In the genomic region with DNA sequence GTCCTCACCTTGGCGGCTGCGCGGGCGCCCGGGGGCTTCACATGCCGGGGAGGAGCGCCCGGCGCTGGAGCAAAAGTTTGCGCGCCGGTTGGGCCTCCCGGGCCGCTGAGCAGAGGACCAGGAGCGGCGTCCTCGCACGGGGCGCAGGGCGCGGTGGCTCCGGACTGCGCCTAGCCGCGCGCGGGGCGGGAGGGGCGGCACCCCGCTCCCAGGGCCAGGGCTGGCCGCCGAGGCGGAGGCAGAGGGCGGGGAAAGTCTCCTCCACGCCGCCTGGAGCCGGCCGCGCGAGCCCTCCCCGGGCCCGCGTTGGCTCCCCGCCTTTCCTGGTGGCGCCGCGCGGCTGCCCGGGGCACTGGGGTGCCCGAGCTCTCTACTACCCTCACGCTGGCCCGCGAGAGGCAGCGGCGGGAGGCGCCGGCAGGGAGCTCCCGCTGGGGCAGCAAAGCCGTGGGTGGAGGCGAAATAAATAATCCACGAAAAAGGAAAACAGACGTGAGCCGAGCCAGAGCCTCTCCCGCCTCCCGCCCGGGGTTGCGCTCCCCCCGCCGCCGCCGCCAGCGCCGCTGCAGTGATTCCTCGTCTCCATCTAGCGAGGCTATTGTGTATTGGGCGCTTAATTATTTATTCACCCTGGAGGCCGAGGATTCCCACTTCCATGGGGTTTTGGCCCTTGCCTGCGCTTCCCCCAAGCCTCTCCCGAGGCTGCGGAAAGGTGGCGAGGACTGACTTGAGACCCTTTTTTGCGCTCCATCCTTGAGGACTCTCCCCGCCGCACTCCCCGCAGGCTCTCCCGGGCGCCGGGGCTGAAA, we compare ENCODE assay signal across 8 cellular contexts. TPM values are rescaled to one million over a fixed set of nuclear protein-coding genes. Genes with fewer than 3 reads are reported as not detected.
A peak's percentile ranks its signal among the peaks of the same experiment; 100 is the strongest.
DNase-seq lines count a peak whose midpoint lies in the region; ATAC-seq, FAIRE-seq and TF ChIP-seq lines count a peak whose summit lies in the region.

No MANE protein-coding gene starts in this region.

- ATAC-seq in gastroesophageal sphincter (peak; percentile 90), GM19023 (IDR thresholded peaks at IDR 0.05; ENCODE audit: unreplicated experiment) (no peak), HG03025 (IDR thresholded peaks at IDR 0.05; ENCODE audit: low FRiP score, unreplicated experiment) (no peak)

- TF ChIP-seq POLR2A in GM12891 (IDR thresholded peaks at IDR 0.05; ENCODE audit: low read depth, low read length) (no peak), gastroesophageal sphincter (IDR thresholded peaks at IDR 0.05) (peak; percentile 68 to 75)

- peak in 3 of 4 experiments; percentile 39 to 74 (median 48) for TF ChIP-seq CTCF in gastroesophageal sphincter (IDR thresholded peaks at IDR 0.05)

- H3K36me3 ChIP-seq in gastroesophageal sphincter (no peaks in the 10 kb centered on the region), neuron (ENCODE audit: insufficient read depth, low read length) (no peaks in the 10 kb centered on the region)

- TF ChIP-seq EP300 in gastroesophageal sphincter (IDR thresholded peaks at IDR 0.05), result no peak

- H3K27ac ChIP-seq in gastroesophageal sphincter, result peak overlapping the region; percentile 64 to 94 (median 92)

- H3K9me3 ChIP-seq in gastroesophageal sphincter, result no peaks in the 10 kb centered on the region
- peaks cover 5% of the 10 kb centered on the region for H3K9me3 ChIP-seq in neuron (ENCODE audit: low read length)

- H3K4me3 ChIP-seq in gastroesophageal sphincter (peak overlapping the region; percentile 50 to 79), neuron (ENCODE audit: low read length) (peak overlapping the region; percentile 24)

- FAIRE-seq in GM12891 (lab: Jason Lieb, UNC), result no peak

- 0% methylated on average over 1 to 6 of the region's 88 CpGs for WGBS in gastroesophageal sphincter (ENCODE audit: low coverage in 1 of 2), 2 donors

- H3K27me3 ChIP-seq in gastroesophageal sphincter, result no peaks in the 10 kb centered on the region
- H3K27me3 ChIP-seq in neuron (ENCODE audit: insufficient read depth, low read length), result peaks cover 67% of the 10 kb centered on the region

- H3K4me1 ChIP-seq in gastroesophageal sphincter (peaks cover 6 to 70% (median 27%) of the 10 kb centered on the region in 3 donors), neuron (ENCODE audit: insufficient read depth, low read length) (peaks cover 9% of the 10 kb centered on the region)

- H2AFZ ChIP-seq in neuron (ENCODE audit: low read depth, low read length), result peak overlapping the region; percentile 86

- DNase-seq in GM12891 (ENCODE audit: insufficient read length, low spot score) (peak; percentile 31), NCI-H69 (lab: John Stamatoyannopoulos, UW) (peak; percentile 92), OCI-M2 (lab: John Stamatoyannopoulos, UW; ENCODE audit: unreplicated experiment) (no peak)
- no peak for DNase-seq in stimulated activated CD8-positive, alpha-beta memory T cell treated with anti-CD3 and anti-CD28 coated beads, Interleukin-4, amount 100 ng/mL, for 48 hours

TF ChIP-seq in GM12891, 5 proteins besides CTCF, POLR2A, EP300 and RAD21:
- TF ChIP-seq POLR2AphosphoS5 (IDR thresholded peaks at IDR 0.05; ENCODE audit: low read depth, low read length) (no peak), SPI1 (IDR thresholded peaks at IDR 0.05; ENCODE audit: low read depth, low read length) (no peak), TAF1 (IDR thresholded peaks at IDR 0.05; ENCODE audit: low read depth, low read length) (no peak), PAX5 (IDR thresholded peaks at IDR 0.05; ENCODE audit: insufficient read depth, low read length, severe bottlenecking) (no peak), POU2F2 (IDR thresholded peaks at IDR 0.05; ENCODE audit: low read depth, low read length) (no peak)

RNA-seq across cellular contexts. Expression of a gene that starts 0.5 kb away (rescaled TPM):
- not detected for polyA plus RNA-seq in GM12891 (2012; ENCODE audit: low read depth, missing spikeins)
- total RNA-seq in gastroesophageal sphincter, result 10 to 100 TPM; 14.0 to 28.8 (median 16.4) TPM

Comparison
In these comparisons a context has a peak if more than half of its experiments do, and no peak if none do; other contexts are left out.
1. DNase-seq: peak in GM12891 (single experiment) and NCI-H69 (single experiment); none in stimulated activated CD8-positive, alpha-beta memory T cell treated with anti-CD3 and anti-CD28 coated beads, Interleukin-4, amount 100 ng/mL, for 48 hours (single experiment) and OCI-M2 (single experiment).